In the genomic region with DNA sequence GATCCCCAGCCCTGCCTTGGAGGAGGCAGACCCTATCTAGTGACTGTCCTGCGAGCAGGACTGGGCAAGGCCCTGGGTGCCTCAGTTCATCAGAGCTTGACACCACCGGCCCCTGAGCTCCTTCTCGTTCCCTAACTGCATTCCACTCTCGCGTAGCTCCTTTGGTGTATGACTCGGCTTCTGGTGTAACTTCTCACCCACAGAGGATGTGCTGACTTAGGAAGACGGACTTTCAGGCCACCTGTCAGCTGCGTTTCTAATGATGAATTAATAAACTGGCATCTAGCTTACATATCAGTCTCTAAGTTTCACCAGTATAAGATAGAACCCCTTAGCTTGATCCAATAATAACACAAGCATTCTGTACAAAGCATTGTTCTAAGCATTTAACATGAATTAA, we compare ENCODE assay signal across 26 cellular contexts. TPM values are rescaled to one million over a fixed set of nuclear protein-coding genes. Genes with fewer than 3 reads are reported as not detected.
"Had no signal": no experiment of that assay in that cellular context is flagged by ENCODE, and none has a peak within 500 bp of the region (broad histone marks: within the 10 kb centered on the region; RNA-seq: fewer than 3 reads in every experiment).

No MANE protein-coding gene starts in this region.

- H3K4me1 Mint-ChIP-seq: mesothelial cell of epicardium; naive thymus-derived CD4-positive, alpha-beta T cell; stimulated activated effector memory CD8-positive, alpha-beta T cell treated with anti-CD3 and anti-CD28 coated beads, Interleukin-12 subunit alpha, Interleukin-12 subunit beta, amount 100 ng/mL, for 72 hours had no signal

- H3K27me3 ChIP-seq: hepatocyte, ovary, upper lobe of right lung had no signal

- ATAC-seq: naive thymus-derived CD4-positive, alpha-beta T cell; right cardiac atrium; sciatic nerve; stimulated activated effector memory CD8-positive, alpha-beta T cell treated with anti-CD3 and anti-CD28 coated beads, Interleukin-12 subunit alpha, Interleukin-12 subunit beta, amount 100 ng/mL, for 72 hours; upper lobe of right lung had no signal

- DNase-seq: islet precursor cell; left ventricle myocardium inferior; mesendoderm; naive thymus-derived CD4-positive, alpha-beta T cell; ovary; right cardiac atrium; small intestine; spleen; stimulated activated CD4-positive, alpha-beta T cell treated with anti-CD3 and anti-CD28 coated beads, Interleukin-4, amount 100 ng/mL, for 24 hours; stimulated activated naive CD4-positive, alpha-beta T cell; tibial artery; upper lobe of right lung had no signal

- H3K4me3 Mint-ChIP-seq: mesothelial cell of epicardium; naive thymus-derived CD4-positive, alpha-beta T cell; natural killer cell treated with Interleukin-12 subunit alpha and Interleukin-12 subunit beta and Interleukin-15 and Interleukin-18, amount 100 ng/mL, for 72 hours; stimulated activated effector memory CD8-positive, alpha-beta T cell treated with anti-CD3 and anti-CD28 coated beads, Interleukin-12 subunit alpha, Interleukin-12 subunit beta, amount 100 ng/mL, for 72 hours; stimulated activated naive CD8-positive, alpha-beta T cell treated with anti-CD3 and anti-CD28 coated beads, Interleukin-15, Interleukin-2, amounts not matched to agents 100 ng/mL and 50 ng/mL, for 24 hours had no signal

- H3K4me1 ChIP-seq: left ventricle myocardium inferior, spleen, suprapubic skin, tibial artery, upper lobe of right lung had no signal

- H3K27ac Mint-ChIP-seq: mesothelial cell of epicardium; naive thymus-derived CD4-positive, alpha-beta T cell; natural killer cell treated with Interleukin-12 subunit alpha and Interleukin-12 subunit beta and Interleukin-15 and Interleukin-18, amount 100 ng/mL, for 72 hours; progenitor cell of endocrine pancreas; stimulated activated effector memory CD8-positive, alpha-beta T cell treated with anti-CD3 and anti-CD28 coated beads, Interleukin-12 subunit alpha, Interleukin-12 subunit beta, amount 100 ng/mL, for 72 hours; stimulated activated naive CD8-positive, alpha-beta T cell treated with anti-CD3 and anti-CD28 coated beads, Interleukin-15, Interleukin-2, amounts not matched to agents 100 ng/mL and 50 ng/mL, for 24 hours had no signal

- H3K36me3 Mint-ChIP-seq: mesothelial cell of epicardium; naive thymus-derived CD4-positive, alpha-beta T cell; natural killer cell treated with Interleukin-12 subunit alpha and Interleukin-12 subunit beta and Interleukin-15 and Interleukin-18, amount 100 ng/mL, for 72 hours; stimulated activated effector memory CD8-positive, alpha-beta T cell treated with anti-CD3 and anti-CD28 coated beads, Interleukin-12 subunit alpha, Interleukin-12 subunit beta, amount 100 ng/mL, for 72 hours had no signal

- H3K9me3 ChIP-seq: left ventricle myocardium inferior, ovary, spleen, suprapubic skin, thoracic aorta, tibial artery, upper lobe of right lung had no signal

- H3K9me3 Mint-ChIP-seq: mesothelial cell of epicardium; naive thymus-derived CD4-positive, alpha-beta T cell; natural killer cell treated with Interleukin-12 subunit alpha and Interleukin-12 subunit beta and Interleukin-15 and Interleukin-18, amount 100 ng/mL, for 72 hours; stimulated activated effector memory CD8-positive, alpha-beta T cell treated with anti-CD3 and anti-CD28 coated beads, Interleukin-12 subunit alpha, Interleukin-12 subunit beta, amount 100 ng/mL, for 72 hours; stimulated activated naive CD8-positive, alpha-beta T cell treated with anti-CD3 and anti-CD28 coated beads, Interleukin-15, Interleukin-2, amounts not matched to agents 100 ng/mL and 50 ng/mL, for 24 hours had no signal

- H3K4me3 ChIP-seq: hepatocyte, left ventricle myocardium inferior, lung, ovary, spleen, suprapubic skin, thoracic aorta, tibial artery, upper lobe of right lung had no signal

- H3K27ac ChIP-seq: hepatocyte, left ventricle myocardium inferior, ovary, spleen, suprapubic skin, thoracic aorta, tibial artery, upper lobe of right lung had no signal

- H3K36me3 ChIP-seq: left ventricle myocardium inferior, ovary, spleen, suprapubic skin, thoracic aorta, tibial artery, upper lobe of right lung had no signal

RNA-seq across cellular contexts. Expression of a gene that starts 25.9 kb away (rescaled TPM):
- total RNA-seq: kidney epithelial cell; left ventricle myocardium inferior; lower leg skin; naive thymus-derived CD4-positive, alpha-beta T cell; natural killer cell treated with Interleukin-12 subunit alpha and Interleukin-12 subunit beta and Interleukin-15 and Interleukin-18, amount 100 ng/mL, for 72 hours; pulmonary artery endothelial cell; right cardiac atrium; subcutaneous adipose tissue; thoracic aorta; upper lobe of right lung had no signal
